In the genomic region with DNA sequence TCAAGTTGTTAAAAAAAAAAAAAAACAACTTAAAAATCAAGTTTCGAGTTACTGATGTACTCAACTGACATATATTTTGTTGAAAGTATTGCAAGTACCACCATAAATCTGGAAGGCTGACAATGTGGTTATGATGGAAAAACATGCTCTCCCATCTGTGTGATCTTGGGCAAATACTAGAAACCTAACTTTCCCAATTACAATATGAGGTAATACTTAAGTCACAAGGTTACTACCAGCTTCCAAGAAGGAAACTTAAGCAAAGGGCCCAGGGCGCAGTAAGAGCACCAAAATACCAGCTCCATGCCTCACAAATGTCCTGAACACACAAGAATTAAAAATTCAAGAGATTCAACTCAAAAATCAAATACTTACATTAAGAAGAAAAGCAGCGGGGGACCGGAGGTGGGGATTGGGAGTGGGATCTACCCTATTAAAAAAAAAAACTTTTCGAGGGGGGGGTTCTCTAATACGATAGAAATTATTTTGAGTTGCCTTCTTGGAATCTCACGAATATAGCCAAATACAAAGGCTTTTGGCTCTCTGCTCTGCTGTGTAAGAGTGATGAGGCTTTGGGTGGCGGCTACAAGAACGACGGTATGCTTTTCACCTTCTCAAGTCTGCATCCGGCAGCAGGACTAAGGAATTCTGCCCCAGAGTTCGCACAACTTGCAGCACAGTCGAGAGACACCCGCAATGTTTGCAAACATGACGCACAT, we compare ENCODE assay signal across 1 cellular context.
TF ChIP-seq lines count a peak whose summit lies in the region.

No MANE protein-coding gene starts in this region.

TF ChIP-seq in H1, 55 proteins besides CTCF, POLR2A, EP300 and RAD21 (continued from another document):
- TF ChIP-seq, protein P1, sequence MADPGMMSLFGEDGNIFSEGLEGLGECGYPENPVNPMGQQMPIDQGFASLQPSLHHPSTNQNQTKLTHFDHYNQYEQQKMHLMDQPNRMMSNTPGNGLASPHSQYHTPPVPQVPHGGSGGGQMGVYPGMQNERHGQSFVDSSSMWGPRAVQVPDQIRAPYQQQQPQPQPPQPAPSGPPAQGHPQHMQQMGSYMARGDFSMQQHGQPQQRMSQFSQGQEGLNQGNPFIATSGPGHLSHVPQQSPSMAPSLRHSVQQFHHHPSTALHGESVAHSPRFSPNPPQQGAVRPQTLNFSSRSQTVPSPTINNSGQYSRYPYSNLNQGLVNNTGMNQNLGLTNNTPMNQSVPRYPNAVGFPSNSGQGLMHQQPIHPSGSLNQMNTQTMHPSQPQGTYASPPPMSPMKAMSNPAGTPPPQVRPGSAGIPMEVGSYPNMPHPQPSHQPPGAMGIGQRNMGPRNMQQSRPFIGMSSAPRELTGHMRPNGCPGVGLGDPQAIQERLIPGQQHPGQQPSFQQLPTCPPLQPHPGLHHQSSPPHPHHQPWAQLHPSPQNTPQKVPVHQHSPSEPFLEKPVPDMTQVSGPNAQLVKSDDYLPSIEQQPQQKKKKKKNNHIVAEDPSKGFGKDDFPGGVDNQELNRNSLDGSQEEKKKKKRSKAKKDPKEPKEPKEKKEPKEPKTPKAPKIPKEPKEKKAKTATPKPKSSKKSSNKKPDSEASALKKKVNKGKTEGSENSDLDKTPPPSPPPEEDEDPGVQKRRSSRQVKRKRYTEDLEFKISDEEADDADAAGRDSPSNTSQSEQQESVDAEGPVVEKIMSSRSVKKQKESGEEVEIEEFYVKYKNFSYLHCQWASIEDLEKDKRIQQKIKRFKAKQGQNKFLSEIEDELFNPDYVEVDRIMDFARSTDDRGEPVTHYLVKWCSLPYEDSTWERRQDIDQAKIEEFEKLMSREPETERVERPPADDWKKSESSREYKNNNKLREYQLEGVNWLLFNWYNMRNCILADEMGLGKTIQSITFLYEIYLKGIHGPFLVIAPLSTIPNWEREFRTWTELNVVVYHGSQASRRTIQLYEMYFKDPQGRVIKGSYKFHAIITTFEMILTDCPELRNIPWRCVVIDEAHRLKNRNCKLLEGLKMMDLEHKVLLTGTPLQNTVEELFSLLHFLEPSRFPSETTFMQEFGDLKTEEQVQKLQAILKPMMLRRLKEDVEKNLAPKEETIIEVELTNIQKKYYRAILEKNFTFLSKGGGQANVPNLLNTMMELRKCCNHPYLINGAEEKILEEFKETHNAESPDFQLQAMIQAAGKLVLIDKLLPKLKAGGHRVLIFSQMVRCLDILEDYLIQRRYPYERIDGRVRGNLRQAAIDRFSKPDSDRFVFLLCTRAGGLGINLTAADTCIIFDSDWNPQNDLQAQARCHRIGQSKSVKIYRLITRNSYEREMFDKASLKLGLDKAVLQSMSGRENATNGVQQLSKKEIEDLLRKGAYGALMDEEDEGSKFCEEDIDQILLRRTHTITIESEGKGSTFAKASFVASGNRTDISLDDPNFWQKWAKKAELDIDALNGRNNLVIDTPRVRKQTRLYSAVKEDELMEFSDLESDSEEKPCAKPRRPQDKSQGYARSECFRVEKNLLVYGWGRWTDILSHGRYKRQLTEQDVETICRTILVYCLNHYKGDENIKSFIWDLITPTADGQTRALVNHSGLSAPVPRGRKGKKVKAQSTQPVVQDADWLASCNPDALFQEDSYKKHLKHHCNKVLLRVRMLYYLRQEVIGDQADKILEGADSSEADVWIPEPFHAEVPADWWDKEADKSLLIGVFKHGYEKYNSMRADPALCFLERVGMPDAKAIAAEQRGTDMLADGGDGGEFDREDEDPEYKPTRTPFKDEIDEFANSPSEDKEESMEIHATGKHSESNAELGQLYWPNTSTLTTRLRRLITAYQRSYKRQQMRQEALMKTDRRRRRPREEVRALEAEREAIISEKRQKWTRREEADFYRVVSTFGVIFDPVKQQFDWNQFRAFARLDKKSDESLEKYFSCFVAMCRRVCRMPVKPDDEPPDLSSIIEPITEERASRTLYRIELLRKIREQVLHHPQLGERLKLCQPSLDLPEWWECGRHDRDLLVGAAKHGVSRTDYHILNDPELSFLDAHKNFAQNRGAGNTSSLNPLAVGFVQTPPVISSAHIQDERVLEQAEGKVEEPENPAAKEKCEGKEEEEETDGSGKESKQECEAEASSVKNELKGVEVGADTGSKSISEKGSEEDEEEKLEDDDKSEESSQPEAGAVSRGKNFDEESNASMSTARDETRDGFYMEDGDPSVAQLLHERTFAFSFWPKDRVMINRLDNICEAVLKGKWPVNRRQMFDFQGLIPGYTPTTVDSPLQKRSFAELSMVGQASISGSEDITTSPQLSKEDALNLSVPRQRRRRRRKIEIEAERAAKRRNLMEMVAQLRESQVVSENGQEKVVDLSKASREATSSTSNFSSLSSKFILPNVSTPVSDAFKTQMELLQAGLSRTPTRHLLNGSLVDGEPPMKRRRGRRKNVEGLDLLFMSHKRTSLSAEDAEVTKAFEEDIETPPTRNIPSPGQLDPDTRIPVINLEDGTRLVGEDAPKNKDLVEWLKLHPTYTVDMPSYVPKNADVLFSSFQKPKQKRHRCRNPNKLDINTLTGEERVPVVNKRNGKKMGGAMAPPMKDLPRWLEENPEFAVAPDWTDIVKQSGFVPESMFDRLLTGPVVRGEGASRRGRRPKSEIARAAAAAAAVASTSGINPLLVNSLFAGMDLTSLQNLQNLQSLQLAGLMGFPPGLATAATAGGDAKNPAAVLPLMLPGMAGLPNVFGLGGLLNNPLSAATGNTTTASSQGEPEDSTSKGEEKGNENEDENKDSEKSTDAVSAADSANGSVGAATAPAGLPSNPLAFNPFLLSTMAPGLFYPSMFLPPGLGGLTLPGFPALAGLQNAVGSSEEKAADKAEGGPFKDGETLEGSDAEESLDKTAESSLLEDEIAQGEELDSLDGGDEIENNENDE (IDR thresholded peaks at IDR 0.05; ENCODE audit: insufficient replicate concordance, low read length) = no peak
- TF ChIP-seq, protein P2, sequence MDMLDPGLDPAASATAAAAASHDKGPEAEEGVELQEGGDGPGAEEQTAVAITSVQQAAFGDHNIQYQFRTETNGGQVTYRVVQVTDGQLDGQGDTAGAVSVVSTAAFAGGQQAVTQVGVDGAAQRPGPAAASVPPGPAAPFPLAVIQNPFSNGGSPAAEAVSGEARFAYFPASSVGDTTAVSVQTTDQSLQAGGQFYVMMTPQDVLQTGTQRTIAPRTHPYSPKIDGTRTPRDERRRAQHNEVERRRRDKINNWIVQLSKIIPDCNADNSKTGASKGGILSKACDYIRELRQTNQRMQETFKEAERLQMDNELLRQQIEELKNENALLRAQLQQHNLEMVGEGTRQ (IDR thresholded peaks at IDR 0.05; ENCODE audit: low read length) = no peak
- TF ChIP-seq POLR2AphosphoS5 (IDR thresholded peaks at IDR 0.05; ENCODE audit: low read depth, low read length) = 0 out of 2 replicates have a peak, but pooled peaks have one; percentile 43
- TF ChIP-seq TBP (IDR thresholded peaks at IDR 0.05; ENCODE audit: low read depth, low read length) = no peak
